In the genomic region with DNA sequence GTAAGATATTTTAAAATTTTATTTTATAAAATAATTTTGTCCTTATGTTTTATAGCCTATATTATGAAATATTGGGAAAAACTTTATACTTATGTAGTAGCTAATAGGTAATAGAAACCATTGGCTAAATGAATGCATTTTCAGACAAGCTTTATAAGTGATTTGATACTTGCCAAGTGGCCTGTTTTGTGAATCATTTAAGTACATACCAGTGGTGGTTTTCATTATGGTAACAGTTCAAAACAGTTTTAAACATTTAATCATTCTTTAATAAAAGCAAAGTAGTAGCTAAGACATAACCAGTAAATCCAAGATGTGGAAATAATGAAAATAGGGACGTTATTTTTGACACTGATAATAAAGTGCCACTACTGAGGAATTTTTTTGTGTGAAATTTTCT, we compare ENCODE assay signal across 21 cellular contexts.
"Had no signal": no experiment of that assay in that cellular context is flagged by ENCODE, and none has a peak within 500 bp of the region (broad histone marks: within the 10 kb centered on the region; RNA-seq: fewer than 3 reads in every experiment).

No MANE protein-coding gene starts in this region.

- H3K27me3 Mint-ChIP-seq: activated CD4-positive, alpha-beta T cell treated with anti-CD3 and anti-CD28 coated beads, Interleukin-2, amount 10 ng/mL, durations not matched to agents 7 days and 5 days; activated naive CD4-positive, alpha-beta T cell treated with anti-CD3 and anti-CD28 coated beads, Interleukin-2, amount 50 U/mL, for 24 hours; naive B cell had no signal

- H3K79me2 ChIP-seq: hepatocyte, parathyroid adenoma had no signal

- H3K4me2 ChIP-seq: hepatocyte had no signal

- H3K4me1 Mint-ChIP-seq: activated CD4-positive, alpha-beta T cell treated with anti-CD3 and anti-CD28 coated beads, Interleukin-2, amount 10 ng/mL, durations not matched to agents 7 days and 5 days; activated naive CD4-positive, alpha-beta T cell treated with anti-CD3 and anti-CD28 coated beads, Interleukin-2, amount 50 U/mL, for 24 hours; naive B cell; WTC11 had no signal

- FAIRE-seq: bronchial epithelial cell had no signal

- H3K4me1 ChIP-seq: esophagus muscularis mucosa, lower lobe of right lung, parathyroid adenoma, tibial artery, vagina had no signal

- H3K4me3 ChIP-seq: dorsolateral prefrontal cortex, esophagus muscularis mucosa, hepatocyte, lower lobe of right lung, skin epidermis, tibial artery, vagina had no signal

- H3K27ac ChIP-seq: dorsolateral prefrontal cortex, esophagus muscularis mucosa, hepatocyte, lower lobe of right lung, parathyroid adenoma, skin epidermis, tibial artery, vagina had no signal

- H3K36me3 ChIP-seq: esophagus muscularis mucosa, lower lobe of right lung, tibial artery, vagina had no signal

- H3K27me3 ChIP-seq: dorsolateral prefrontal cortex, esophagus muscularis mucosa, hepatocyte, tibial artery, vagina had no signal

- H3K9me3 Mint-ChIP-seq: activated CD4-positive, alpha-beta T cell treated with anti-CD3 and anti-CD28 coated beads, Interleukin-2, amount 10 ng/mL, durations not matched to agents 7 days and 5 days; activated naive CD4-positive, alpha-beta T cell treated with anti-CD3 and anti-CD28 coated beads, Interleukin-2, amount 50 U/mL, for 24 hours; activated T-helper 2 cell treated with anti-CD3 and anti-CD28 coated beads, Interferon-gamma antibody, Interleukin-2, Interleukin-4, amounts not matched to agents 10 μg/mL and 5 μg/mL and 100 μg/mL, durations not matched to agents 14 hours and 24 hours and 36 hours; WTC11 had no signal

- H3K27ac Mint-ChIP-seq: activated CD4-positive, alpha-beta T cell treated with anti-CD3 and anti-CD28 coated beads, Interleukin-2, amount 10 ng/mL, durations not matched to agents 7 days and 5 days; activated naive CD4-positive, alpha-beta T cell treated with anti-CD3 and anti-CD28 coated beads, Interleukin-2, amount 50 U/mL, for 24 hours; activated T-helper 2 cell treated with anti-CD3 and anti-CD28 coated beads, Interferon-gamma antibody, Interleukin-2, Interleukin-4, amounts not matched to agents 10 μg/mL and 5 μg/mL and 100 μg/mL, durations not matched to agents 14 hours and 24 hours and 36 hours; naive B cell; WTC11 had no signal

- DNase-seq: activated CD4-positive, alpha-beta T cell treated with anti-CD3 and anti-CD28 coated beads, Interleukin-2, amount 10 ng/mL, durations not matched to agents 7 days and 5 days; activated CD8-positive, alpha-beta memory T cell treated with anti-CD3 and anti-CD28 coated beads for 24 hours; activated T-cell treated with anti-CD3 and anti-CD28 coated beads for 4 hours; amygdala; dorsolateral prefrontal cortex; left cardiac atrium; lower lobe of right lung; midbrain; naive B cell; retina; T-helper 1 cell; tibial artery had no signal

- H2AFZ ChIP-seq: hepatocyte, parathyroid adenoma had no signal

- H3K9ac ChIP-seq: parathyroid adenoma had no signal

- ATAC-seq: left cardiac atrium, lower lobe of right lung, WTC11 had no signal

- H3K4me3 Mint-ChIP-seq: activated CD4-positive, alpha-beta T cell treated with anti-CD3 and anti-CD28 coated beads, Interleukin-2, amount 10 ng/mL, durations not matched to agents 7 days and 5 days; activated naive CD4-positive, alpha-beta T cell treated with anti-CD3 and anti-CD28 coated beads, Interleukin-2, amount 50 U/mL, for 24 hours; naive B cell; WTC11 had no signal

- H3K36me3 Mint-ChIP-seq: WTC11 had no signal

- H3K9me3 ChIP-seq: esophagus muscularis mucosa, lower lobe of right lung, tibial artery, vagina had no signal
